Comparison of ENCODE assay signal across 15 cellular contexts in genomic region chrX:40578039-40578438, GRCh38. TPM values are rescaled to one million over a fixed set of nuclear protein-coding genes. Genes with fewer than 3 reads are reported as not detected.
"Had no signal": no experiment of that assay in that cellular context is flagged by ENCODE, and none has a peak within 500 bp of the region (broad histone marks: within the 10 kb centered on the region; RNA-seq: fewer than 3 reads in every experiment).

No MANE protein-coding gene starts in this region.

- DNase-seq: activated B cell treated with CpG ODN at 0.5 μM for 24 hours; activated CD4-positive, alpha-beta T cell treated with anti-CD3 and anti-CD28 coated beads for 48 hours; activated CD8-positive, alpha-beta T cell treated with anti-CD3 and anti-CD28 coated beads for 36 hours; activated effector memory CD4-positive, alpha-beta T cell treated with Interleukin-2 at 50 U/mL for 16 hours; activated naive CD4-positive, alpha-beta T cell treated with anti-CD3 and anti-CD28 coated beads, Interleukin-2, amount 50 U/mL, for 16 hours; activated T-cell treated with anti-CD3 and anti-CD28 coated beads, Interleukin-2, amount 50 U/mL, for 4 hours; islet precursor cell; midbrain; sigmoid colon; spleen; stimulated activated CD4-positive, alpha-beta T cell treated with anti-CD3 and anti-CD28 coated beads, Interleukin-1b, Interleukin-23, amount 100 ng/mL, for 48 hours; stomach had no signal

- H3K27ac Mint-ChIP-seq: activated B cell treated with CpG ODN at 0.5 μM for 24 hours; activated CD8-positive, alpha-beta T cell treated with anti-CD3 and anti-CD28 coated beads for 36 hours had no signal

- H3K4me3 Mint-ChIP-seq: activated B cell treated with CpG ODN at 0.5 μM for 24 hours; activated CD8-positive, alpha-beta T cell treated with anti-CD3 and anti-CD28 coated beads for 36 hours; activated T-cell treated with anti-CD3 and anti-CD28 coated beads, Interleukin-2, amount 50 U/mL, for 4 hours had no signal

- H3K9me3 Mint-ChIP-seq: activated B cell treated with CpG ODN at 0.5 μM for 24 hours; activated CD8-positive, alpha-beta T cell treated with anti-CD3 and anti-CD28 coated beads for 36 hours; activated T-cell treated with anti-CD3 and anti-CD28 coated beads, Interleukin-2, amount 50 U/mL, for 4 hours had no signal

- H3K27me3 Mint-ChIP-seq: activated B cell treated with CpG ODN at 0.5 μM for 24 hours; activated CD8-positive, alpha-beta T cell treated with anti-CD3 and anti-CD28 coated beads for 36 hours had no signal

RNA-seq across cellular contexts. Expression of gene MPC1L, which starts 45.2 kb away (rescaled TPM):
- polyA plus RNA-seq: adipose tissue, neural cell, sigmoid colon, stomach, urinary bladder had no signal
